Comparison of ENCODE assay signal across 8 cellular contexts in the genomic region with DNA sequence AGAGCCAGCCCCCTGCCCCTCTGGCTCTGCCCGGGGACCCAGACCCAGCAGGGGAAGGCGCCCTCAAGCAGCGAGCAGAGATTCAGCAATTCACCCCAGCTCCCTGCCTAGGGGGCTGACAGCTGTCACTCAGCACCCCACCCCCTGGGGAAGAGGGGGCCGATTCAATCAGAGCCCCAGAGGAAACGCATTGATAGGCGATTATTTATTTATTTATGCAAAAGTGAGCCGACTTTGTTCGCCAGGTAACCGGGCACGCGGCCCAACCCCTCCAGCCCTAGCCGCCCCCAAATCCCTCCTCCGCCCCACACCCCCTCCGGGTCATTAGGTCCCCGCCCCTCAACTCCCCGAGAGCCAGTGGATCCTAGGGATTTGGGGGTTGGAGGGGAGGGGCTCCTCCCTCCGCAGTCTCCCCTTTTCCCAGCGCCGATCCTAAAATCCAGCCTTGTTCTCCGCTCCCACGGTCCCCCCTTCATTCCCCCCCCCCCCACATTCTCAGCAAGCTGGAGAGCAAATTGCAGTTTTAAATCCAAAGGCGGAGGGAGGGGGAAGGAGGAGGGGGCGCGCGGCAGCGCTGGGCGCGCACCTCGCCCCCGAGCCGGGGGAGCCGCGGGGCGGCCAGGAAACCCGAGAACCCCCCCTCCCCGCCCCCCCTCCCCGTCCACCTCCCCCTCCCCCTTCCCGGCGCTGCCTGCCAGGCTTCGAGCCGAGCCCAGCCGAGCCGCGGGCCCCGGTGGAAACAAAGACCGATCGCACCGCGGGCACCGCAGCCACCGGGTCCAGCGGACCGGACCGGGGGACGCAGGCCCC. TPM values are rescaled to one million over a fixed set of nuclear protein-coding genes. Genes with fewer than 3 reads are reported as not detected.
DNase-seq lines count a peak whose midpoint lies in the region; ATAC-seq and TF ChIP-seq lines count a peak whose summit lies in the region.

No MANE protein-coding gene starts in this region.

- H3K9me3 ChIP-seq in WERI-Rb-1 (ENCODE audit: severe bottlenecking) (no peaks in the 10 kb centered on the region), endocrine pancreas (ENCODE audit: control insufficient read depth, low read length) (no peaks in the 10 kb centered on the region), vagina (no peaks in the 10 kb centered on the region)

- peak overlapping the region; percentile 94 for H3K4me2 ChIP-seq in GM23338

- H3K36me3 ChIP-seq in GM23338 (ENCODE audit: insufficient read depth): no peaks in the 10 kb centered on the region
- H3K36me3 ChIP-seq in WERI-Rb-1: peaks cover 3% of the 10 kb centered on the region; the same call in 1 of the 2 replicates
- H3K36me3 ChIP-seq in endocrine pancreas (ENCODE audit: control insufficient read depth, insufficient read depth, low read length): no peaks in the 10 kb centered on the region
- no peaks in the 10 kb centered on the region for H3K36me3 ChIP-seq in vagina

- H3K4me3 ChIP-seq in GM23338 (peak overlapping the region; percentile 89), WERI-Rb-1 (ENCODE audit: low read depth, low read length) (peak overlapping the region; percentile 90), endocrine pancreas (ENCODE audit: control insufficient read depth, insufficient read depth, low read length) (no peak overlapping the region), vagina (peak overlapping the region; percentile 66 to 79)

- H3K27ac Mint-ChIP-seq in GM23338 (no peak overlapping the region), mesothelial cell of epicardium (peak overlapping the region; percentile 96)

- H3K27me3 Mint-ChIP-seq in GM23338 (ENCODE audit: insufficient read depth, low read depth, poor library complexity) (peaks cover 37% of the 10 kb centered on the region), mesothelial cell of epicardium (ENCODE audit: low read depth) (no peaks in the 10 kb centered on the region)

- TF ChIP-seq CTCF in GM23338 (conservative IDR thresholded peaks at IDR 0.05; ENCODE audit: low read depth in 2 of 2): peak in 1 of 2 experiments; percentile 21; a peak in 2 of 4 replicates
- TF ChIP-seq CTCF in WERI-Rb-1 (IDR thresholded peaks at IDR 0.05; ENCODE audit: low read depth, low read length): no peak; the same call in 1 of the 2 replicates
- TF ChIP-seq CTCF in mesothelial cell of epicardium (IDR thresholded peaks at IDR 0.05; ENCODE audit: unreplicated experiment): no peak
- no peak for TF ChIP-seq CTCF in vagina (IDR thresholded peaks at IDR 0.05)

- peaks cover 23% of the 10 kb centered on the region for H4K20me1 ChIP-seq in GM23338 (replicated peaks; ENCODE audit: insufficient read depth)

- H3K36me3 Mint-ChIP-seq in GM23338 (ENCODE audit: low read depth): no peaks in the 10 kb centered on the region; the same call in 2 of the 3 replicates
- no peaks in the 10 kb centered on the region for H3K36me3 Mint-ChIP-seq in mesothelial cell of epicardium

- peaks cover 65% of the 10 kb centered on the region for H3K4me1 Mint-ChIP-seq in GM23338
- H3K4me1 Mint-ChIP-seq in mesothelial cell of epicardium: peaks cover 31% of the 10 kb centered on the region

- 0 out of 2 replicates have a peak, but pooled peaks cover 12% of the 10 kb centered on the region for H3F3A ChIP-seq in GM23338 (replicated peaks; ENCODE audit: low read depth)

- peaks cover 45% of the 10 kb centered on the region for H3K79me2 ChIP-seq in GM23338 (replicated peaks; ENCODE audit: insufficient read depth)

- peak; percentile 5 for ATAC-seq in GM23338
- no peak for ATAC-seq in GM18520 (IDR thresholded peaks at IDR 0.05; ENCODE audit: unreplicated experiment)

- DNase-seq in AG08395 (ENCODE audit: low spot score): peak; percentile 67
- DNase-seq in GM23338 (ENCODE audit: low spot score): peak; percentile 88
- peak; percentile 52 for DNase-seq in WERI-Rb-1
- DNase-seq in mesothelial cell of epicardium (ENCODE audit: low spot score in 2 of 2, unreplicated experiment in 2 of 2): peak in 1 of 2 experiments; percentile 75
- no peak for DNase-seq in vagina (ENCODE audit: extremely low spot score in 2 of 2)
- no peak for DNase-seq in T1000 (lab: John Stamatoyannopoulos, UW)

- H3K4me3 Mint-ChIP-seq in GM23338 (peak overlapping the region; percentile 85), mesothelial cell of epicardium (peak overlapping the region; percentile 92)

- no peak overlapping the region for H3K27ac ChIP-seq in GM23338 (ENCODE audit: low read depth)
- peak overlapping the region; percentile 94 for H3K27ac ChIP-seq in WERI-Rb-1
- peak overlapping the region; percentile 97 for H3K27ac ChIP-seq in vagina

- H3K4me1 ChIP-seq in GM23338 (ENCODE audit: insufficient read depth): peaks cover 71% of the 10 kb centered on the region
- no peaks in the 10 kb centered on the region for H3K4me1 ChIP-seq in endocrine pancreas (ENCODE audit: control insufficient read depth, insufficient read depth, low read length)
- H3K4me1 ChIP-seq in vagina: peaks cover 73% of the 10 kb centered on the region

- intact Hi-C loops in vagina (cut with DNase I): loop anchor here (5.0 to 10.0 kb wide), 2 partner anchors 185 to 298 kb away; no protein-coding TSS in a partner anchor

- no peak overlapping the region for H2AFZ ChIP-seq in GM23338

- H3K27me3 ChIP-seq in GM23338 (ENCODE audit: insufficient read depth) (peaks cover 8% of the 10 kb centered on the region; the same call in 1 of the 2 replicates), WERI-Rb-1 (ENCODE audit: insufficient read depth, low read depth, severe bottlenecking) (no peaks in the 10 kb centered on the region), endocrine pancreas (ENCODE audit: control insufficient read depth, insufficient read depth, low read length) (no peaks in the 10 kb centered on the region), vagina (no peaks in the 10 kb centered on the region)

- no peaks in the 10 kb centered on the region for H3K9me3 Mint-ChIP-seq in GM23338
- no peaks in the 10 kb centered on the region for H3K9me3 Mint-ChIP-seq in mesothelial cell of epicardium

- no peaks in the 10 kb centered on the region for H3K9me2 ChIP-seq in GM23338 (ENCODE audit: insufficient read depth)

- H3K9ac ChIP-seq in endocrine pancreas (ENCODE audit: control insufficient read depth, insufficient read depth, low read length): peak overlapping the region; percentile 76

- TF ChIP-seq POLR2A in vagina (IDR thresholded peaks at IDR 0.05): no peak

TF ChIP-seq in GM23338, 12 proteins besides CTCF, POLR2A, EP300 and RAD21 (continues in another document):
- TF ChIP-seq POLR2AphosphoS5 (IDR thresholded peaks at IDR 0.05; ENCODE audit: low read depth) (no peak), EZH2 (IDR thresholded peaks at IDR 0.05; ENCODE audit: low read depth, unreplicated experiment) (no peak)
- TF ChIP-seq, protein P1, sequence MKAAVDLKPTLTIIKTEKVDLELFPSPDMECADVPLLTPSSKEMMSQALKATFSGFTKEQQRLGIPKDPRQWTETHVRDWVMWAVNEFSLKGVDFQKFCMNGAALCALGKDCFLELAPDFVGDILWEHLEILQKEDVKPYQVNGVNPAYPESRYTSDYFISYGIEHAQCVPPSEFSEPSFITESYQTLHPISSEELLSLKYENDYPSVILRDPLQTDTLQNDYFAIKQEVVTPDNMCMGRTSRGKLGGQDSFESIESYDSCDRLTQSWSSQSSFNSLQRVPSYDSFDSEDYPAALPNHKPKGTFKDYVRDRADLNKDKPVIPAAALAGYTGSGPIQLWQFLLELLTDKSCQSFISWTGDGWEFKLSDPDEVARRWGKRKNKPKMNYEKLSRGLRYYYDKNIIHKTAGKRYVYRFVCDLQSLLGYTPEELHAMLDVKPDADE (IDR thresholded peaks at IDR 0.05): no peak

RNA-seq across cellular contexts. Expression of a gene that starts 1.2 kb away (rescaled TPM):
- 19.1 and 22.2 TPM in 2 replicates for total RNA-seq in GM23338 (2014; rRNA removed; shearing (Covaris generic))
- 6.8 and 8.3 TPM in 2 replicates for polyA plus RNA-seq in GM23338 (2016; fragmentation: Nextera tagmentation; extraction: Ambion mirVana)
- 71.4 to 73.5 TPM (median 72.1 TPM) in 3 replicates for total RNA-seq in mesothelial cell of epicardium
- total RNA-seq in vagina: 62.4 TPM

RNA-seq across cellular contexts. Expression of a gene that starts 32.3 kb away (rescaled TPM):
- 0.16 and 0.56 TPM in 2 replicates for total RNA-seq in GM23338 (2014; rRNA removed; shearing (Covaris generic))
- polyA plus RNA-seq in GM23338 (2016; fragmentation: Nextera tagmentation; extraction: Ambion mirVana): 0.42 and 0.53 TPM in 2 replicates
- total RNA-seq in mesothelial cell of epicardium (0.11 to 0.53 TPM (median 0.20 TPM) in 3 replicates), vagina (18.4 TPM)

Comparison
In these comparisons a context has a peak if more than half of its experiments do, and no peak if none do; other contexts are left out.
1. DNase-seq: peak in AG08395 (single experiment), GM23338 (single experiment) and WERI-Rb-1 (single experiment); none in vagina (0 of 2) and T1000 (single experiment).
2. RNA of a gene that starts 32.3 kb away (total RNA-seq): 18.4 TPM in vagina (single experiment); 0.16 to 0.56 TPM in GM23338 and 0.11 to 0.53 TPM in mesothelial cell of epicardium; every median in the first group is over 10 times any median in the second.